Comparison of ENCODE assay signal across 1 cellular context in genomic region chr16:12017583-12017982, GRCh38.
TF ChIP-seq lines count a peak whose summit lies in the region.

No MANE protein-coding gene starts in this region.

TF ChIP-seq in SK-N-SH treated with all-trans-retinoic acid at 6 μM for 48 hours, 23 proteins besides CTCF, POLR2A, EP300 and RAD21 (continued from another document):
- TF ChIP-seq TSHZ2 (CRISPR knock-in tag; IDR thresholded peaks at IDR 0.05) (no peak), ZNF8 (CRISPR knock-in tag; IDR thresholded peaks at IDR 0.05) (no peak), CSDC2 (CRISPR knock-in tag; IDR thresholded peaks at IDR 0.05) (no peak), BACH2 (CRISPR knock-in tag; IDR thresholded peaks at IDR 0.05; ENCODE audit: borderline replicate concordance) (no peak), TOX (CRISPR knock-in tag; IDR thresholded peaks at IDR 0.05; ENCODE audit: borderline replicate concordance) (no peak), RARB (CRISPR knock-in tag; IDR thresholded peaks at IDR 0.05) (no peak), ZFP3 (CRISPR knock-in tag; IDR thresholded peaks at IDR 0.05) (no peak), ARNTL (CRISPR knock-in tag; IDR thresholded peaks at IDR 0.05; ENCODE audit: borderline replicate concordance, low read depth) (no peak)
